ENCODE assay signal across 10 cellular contexts in genomic region chr19:590396-590745, GRCh38. TPM values are rescaled to one million over a fixed set of nuclear protein-coding genes. Genes with fewer than 3 reads are reported as not detected.
A peak's percentile ranks its signal among the peaks of the same experiment; 100 is the strongest.
DNase-seq lines count a peak whose midpoint lies in the region; ATAC-seq, FAIRE-seq and TF ChIP-seq lines count a peak whose summit lies in the region.
"Had no signal": no experiment of that assay in that cellular context is flagged by ENCODE, and none has a peak within 500 bp of the region (broad histone marks: within the 10 kb centered on the region; RNA-seq: fewer than 3 reads in every experiment).

No MANE protein-coding gene starts in this region.

- FAIRE-seq in H54 (lab: Jason Lieb, UNC): no peak

- no peaks in the 10 kb centered on the region for H3K36me3 Mint-ChIP-seq in WTC11
- H3K36me3 Mint-ChIP-seq: activated naive CD4-positive, alpha-beta T cell treated with anti-CD3 and anti-CD28 coated beads, Interleukin-2, amount 50 U/mL, for 72 hours had no signal

- POLR2A ChIA-PET in WTC11 (lab: Charles Lee): no interaction called here

- H3K36me3 ChIP-seq in cardiac muscle cell (no peaks in the 10 kb centered on the region), heart right ventricle (no peaks in the 10 kb centered on the region), thoracic aorta (no peaks in the 10 kb centered on the region)

- WGBS in heart right ventricle, 2 donors: 2 to 3% methylated on average over 32 to 50 of the region's 50 CpGs

- ATAC-seq in heart right ventricle (no peak), WTC11 (no peak; the same call in 1 of the 2 replicates), thoracic aorta (ENCODE audit: insufficient number of reproducible peaks, low FRiP score, low read depth) (no peak), HG03571 (IDR thresholded peaks at IDR 0.05; ENCODE audit: unreplicated experiment) (no peak), GM21786 (IDR thresholded peaks at IDR 0.05; ENCODE audit: unreplicated experiment) (no peak)
- ATAC-seq: left cardiac atrium had no signal

- peak overlapping the region; percentile 24 for H3K4me3 ChIP-seq in cardiac muscle cell
- peak overlapping the region in 4 of 10 donors; percentile 12 to 31 (median 21) for H3K4me3 ChIP-seq in heart right ventricle
- H3K4me3 ChIP-seq in epithelial cell of esophagus (ENCODE audit: low read length): no peak overlapping the region
- peak overlapping the region; percentile 23 for H3K4me3 ChIP-seq in thoracic aorta

- H3K27me3 Mint-ChIP-seq in WTC11 (ENCODE audit: low read depth): peaks cover 43% of the 10 kb centered on the region

- peaks cover 48% of the 10 kb centered on the region for H3K27me3 ChIP-seq in cardiac muscle cell
- H3K27me3 ChIP-seq in heart right ventricle: peaks cover 27 to 60% (median 50%) of the 10 kb centered on the region in 7 donors
- H3K27me3 ChIP-seq in thoracic aorta (replicated peaks; ENCODE audit: insufficient read depth): peaks cover 20% of the 10 kb centered on the region

- intact Hi-C loops in heart right ventricle (cut with DNase I): loop anchor here in 1 of 10 donors (10.0 kb wide), 1 partner anchor 144 kb away; no protein-coding TSS in a partner anchor

- H3K27ac Mint-ChIP-seq in WTC11: no peak overlapping the region
- H3K27ac Mint-ChIP-seq: activated naive CD4-positive, alpha-beta T cell treated with anti-CD3 and anti-CD28 coated beads, Interleukin-2, amount 50 U/mL, for 72 hours had no signal

- no peaks in the 10 kb centered on the region for H3K4me1 Mint-ChIP-seq in WTC11

- H3K9me3 Mint-ChIP-seq in WTC11: no peaks in the 10 kb centered on the region
- H3K9me3 Mint-ChIP-seq: activated naive CD4-positive, alpha-beta T cell treated with anti-CD3 and anti-CD28 coated beads, Interleukin-2, amount 50 U/mL, for 72 hours had no signal

- CTCF ChIA-PET in WTC11 (lab: Charles Lee): no interaction called here

- H3K4me3 Mint-ChIP-seq in WTC11: peak overlapping the region; percentile 57

- H3K9me3 ChIP-seq in cardiac muscle cell (ENCODE audit: low read depth) (no peaks in the 10 kb centered on the region), heart right ventricle (no peaks in the 10 kb centered on the region), thoracic aorta (no peaks in the 10 kb centered on the region)

- no peak overlapping the region for H3K27ac ChIP-seq in cardiac muscle cell
- no peak overlapping the region for H3K27ac ChIP-seq in heart right ventricle
- no peak overlapping the region for H3K27ac ChIP-seq in thoracic aorta

- DNase-seq in cardiac muscle cell (ENCODE audit: low read depth in 1 of 2, low spot score in 1 of 2) (peak; percentile 56 to 57), heart right ventricle (no peak), WTC11 (ENCODE audit: low spot score) (no peak), epithelial cell of esophagus (ENCODE audit: low read depth) (peak; percentile 59), thoracic aorta (ENCODE audit: low spot score) (no peak), H54 (ENCODE audit: insufficient read length, low spot score) (no peak)
- DNase-seq: left cardiac atrium had no signal

- no peak for TF ChIP-seq POLR2A in H54 (IDR thresholded peaks at IDR 0.05; ENCODE audit: low read depth, low read length)

- TF ChIP-seq CTCF in cardiac muscle cell (IDR thresholded peaks at IDR 0.05; ENCODE audit: low read depth, low read length): no peak
- TF ChIP-seq CTCF in heart right ventricle (IDR thresholded peaks at IDR 0.05): no peak
- no peak for TF ChIP-seq CTCF in WTC11 (IDR thresholded peaks at IDR 0.05)
- no peak for TF ChIP-seq CTCF in epithelial cell of esophagus (IDR thresholded peaks at IDR 0.05; ENCODE audit: insufficient read depth, low read depth, low read length, missing control alignments)
- no peak for TF ChIP-seq CTCF in thoracic aorta (IDR thresholded peaks at IDR 0.05)

- H3K4me1 ChIP-seq in cardiac muscle cell (ENCODE audit: low read depth): peaks cover 2% of the 10 kb centered on the region
- peaks cover 3 to 28% (median 17%) of the 10 kb centered on the region in 9 donors for H3K4me1 ChIP-seq in heart right ventricle
- peaks cover 3 to 4% of the 10 kb centered on the region in 2 donors for H3K4me1 ChIP-seq in thoracic aorta (ENCODE audit: control insufficient read depth in 1 of 2, low read depth in 2 of 2)

TF ChIP-seq in WTC11, 78 proteins besides CTCF, POLR2A, EP300 and RAD21 (continues in another document):
- no peak for TF ChIP-seq CREM (CRISPR knock-in tag; IDR thresholded peaks at IDR 0.05)
- TF ChIP-seq PRDM15 (CRISPR knock-in tag; IDR thresholded peaks at IDR 0.05): no peak
- no peak for TF ChIP-seq KAT7 (CRISPR knock-in tag; IDR thresholded peaks at IDR 0.05; ENCODE audit: borderline replicate concordance)
- TF ChIP-seq ZNF416 (CRISPR knock-in tag; IDR thresholded peaks at IDR 0.05): no peak
- no peak for TF ChIP-seq NR1H2 (CRISPR knock-in tag; IDR thresholded peaks at IDR 0.05)
- no peak for TF ChIP-seq PRRX2 (CRISPR knock-in tag; IDR thresholded peaks at IDR 0.05)
- no peak for TF ChIP-seq IRF2 (CRISPR knock-in tag; IDR thresholded peaks at IDR 0.05; ENCODE audit: borderline replicate concordance, low read depth)
- no peak for TF ChIP-seq E2F1 (CRISPR knock-in tag; IDR thresholded peaks at IDR 0.05)
- no peak for TF ChIP-seq ZNF138 (CRISPR knock-in tag; conservative IDR thresholded peaks at IDR 0.05)
- TF ChIP-seq ESRRA (CRISPR knock-in tag; IDR thresholded peaks at IDR 0.05; ENCODE audit: borderline replicate concordance): no peak
- TF ChIP-seq SMAD3 (CRISPR knock-in tag; IDR thresholded peaks at IDR 0.05; ENCODE audit: borderline replicate concordance): no peak
- no peak for TF ChIP-seq FOXP1 (CRISPR knock-in tag; IDR thresholded peaks at IDR 0.05; ENCODE audit: borderline replicate concordance)

RNA-seq across cellular contexts. Expression of gene HCN2, which starts 0.7 kb away (rescaled TPM):
- 1.0 and 2.3 TPM in 2 replicates for total RNA-seq in cardiac muscle cell
- polyA plus RNA-seq in cardiac muscle cell: 0.34 and 0.46 TPM in 2 replicates
- 10 to 100 TPM in 1 of 10 donors, 1 to 10 TPM in 9; 1.9 to 10.7 (median 5.1) TPM for total RNA-seq in heart right ventricle
- 1 to 10 TPM in 1 of 2 donors, under 1 TPM in 1; 0.90 to 4.7 TPM for polyA plus RNA-seq in heart right ventricle
- 8.0 to 9.2 TPM (median 8.1 TPM) in 3 replicates for total RNA-seq in WTC11 (2021)
- not detected for total RNA-seq in thoracic aorta

RNA-seq across cellular contexts. Expression of gene BSG, which starts 18.0 kb away (rescaled TPM):
- 826 and 1,015 TPM in 2 replicates for total RNA-seq in cardiac muscle cell
- 976 and 1,204 TPM in 2 replicates for polyA plus RNA-seq in cardiac muscle cell
- total RNA-seq in heart right ventricle: 1,000 to 10,000 TPM; 1,225 to 2,457 (median 1,705) TPM
- 1,000 to 10,000 TPM in 1 of 2 donors, 100 to 1,000 TPM in 1; 829 to 5,252 TPM for polyA plus RNA-seq in heart right ventricle
- 758 to 847 TPM (median 841 TPM) in 3 replicates for total RNA-seq in WTC11 (2021)
- total RNA-seq in thoracic aorta: 100 to 1,000 TPM; 344 to 575 TPM

RNA-seq across cellular contexts. Expression of gene POLRMT, which starts 43.0 kb away (rescaled TPM):
- 82.6 and 121 TPM in 2 replicates for total RNA-seq in cardiac muscle cell
- polyA plus RNA-seq in cardiac muscle cell: 103 and 120 TPM in 2 replicates
- total RNA-seq in heart right ventricle: 10 to 100 TPM; 37.2 to 61.7 (median 45.3) TPM
- polyA plus RNA-seq in heart right ventricle: 100 to 1,000 TPM in 1 of 2 donors, 10 to 100 TPM in 1; 43.2 to 159 TPM
- total RNA-seq in WTC11 (2021): 113 to 139 TPM (median 116 TPM) in 3 replicates
- total RNA-seq in thoracic aorta: 10 to 100 TPM; 23.8 to 30.9 TPM

RNA-seq across cellular contexts. Expression of gene GZMM, which starts 46.5 kb away (rescaled TPM):
- total RNA-seq in cardiac muscle cell (not detected in 2 replicates), heart right ventricle (1 to 10 TPM in 1 of 10 donors, under 1 TPM in 3, not detected in 6; 0.25 to 2.7 (median 0.37) TPM), WTC11 (2021) (0.21 to 0.68 TPM (median 0.60 TPM) in 3 replicates), thoracic aorta (under 1 TPM in 1 of 2 donors, not detected in 1; 0.54 TPM)
- polyA plus RNA-seq in cardiac muscle cell (0.39 TPM in 1 of 2 replicates, not detected in the other), heart right ventricle (under 1 TPM in 1 of 2 donors, not detected in 1; 0.46 TPM)

RNA-seq across cellular contexts. Expression of gene FGF22, which starts 49.3 kb away (rescaled TPM):
- total RNA-seq in cardiac muscle cell (not detected in 2 replicates), heart right ventricle (under 1 TPM in 5 of 10 donors, not detected in 5; 0.20 to 0.36 (median 0.30) TPM), WTC11 (2021) (1.4 to 1.6 TPM (median 1.6 TPM) in 3 replicates), thoracic aorta (under 1 TPM; 0.27 to 0.56 TPM)
- polyA plus RNA-seq in cardiac muscle cell (0.92 TPM in 1 of 2 replicates, not detected in the other), heart right ventricle (under 1 TPM; 0.16 to 0.44 TPM)
- total RNA-seq: activated naive CD4-positive, alpha-beta T cell treated with anti-CD3 and anti-CD28 coated beads, Interleukin-2, amount 50 U/mL, for 72 hours had no signal

Comparison
In these comparisons a context has a peak if more than half of its experiments do, and no peak if none do; other contexts are left out.
1. DNase-seq: peak in cardiac muscle cell (2 of 2) and epithelial cell of esophagus (single experiment); none in heart right ventricle (0 of 2), WTC11 (single experiment), thoracic aorta (single experiment) and H54 (single experiment).